ENCODE assay signal across 14 cellular contexts in the genomic region with DNA sequence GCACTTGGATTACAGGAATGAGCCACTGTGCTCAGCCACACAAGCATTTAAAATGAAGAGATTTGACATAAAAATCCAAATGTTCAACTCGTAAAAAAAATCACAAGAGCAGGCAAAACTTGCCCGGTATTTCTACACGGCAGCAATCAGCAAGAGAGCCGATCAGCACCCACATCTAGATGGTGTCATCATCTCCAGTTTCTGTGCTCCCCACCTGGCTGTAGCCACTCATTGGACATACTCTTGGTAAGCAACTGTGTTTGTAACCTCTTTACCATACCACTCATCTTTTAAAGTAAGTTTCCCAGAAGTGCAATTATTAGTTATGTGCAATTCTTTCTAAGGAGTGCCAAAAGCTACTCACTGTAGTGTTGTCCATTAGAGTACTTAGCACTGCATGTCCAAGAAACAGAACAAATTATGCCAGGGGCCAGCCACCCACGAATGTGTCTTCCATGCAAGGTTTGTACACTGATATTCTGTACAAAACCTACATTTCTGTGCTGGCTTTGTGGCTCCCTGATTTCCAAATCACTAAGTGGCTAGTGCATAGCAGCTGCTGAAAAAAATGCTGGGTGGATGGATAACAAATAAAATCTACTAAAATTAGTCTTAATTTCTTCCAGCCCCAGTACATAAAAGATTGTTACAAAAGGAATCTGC.
DNase-seq lines count a peak whose midpoint lies in the region; ATAC-seq and TF ChIP-seq lines count a peak whose summit lies in the region.
"Had no signal": no experiment of that assay in that cellular context is flagged by ENCODE, and none has a peak within 500 bp of the region (broad histone marks: within the 10 kb centered on the region; RNA-seq: fewer than 3 reads in every experiment).

No MANE protein-coding gene starts in this region.

- H3K9me2 ChIP-seq in DOHH2 (replicated peaks; ENCODE audit: control insufficient read depth, low read length) = no peaks in the 10 kb centered on the region

- H4K20me1 ChIP-seq in DOHH2 (ENCODE audit: control insufficient read depth, insufficient read depth, low read depth, low read length) = no peaks in the 10 kb centered on the region

- H3K36me3 ChIP-seq in DOHH2 (ENCODE audit: control insufficient read depth, low read length) = no peaks in the 10 kb centered on the region
- no peaks in the 10 kb centered on the region for H3K36me3 ChIP-seq in mucosa of descending colon (ENCODE audit: low read depth)
- no peaks in the 10 kb centered on the region for H3K36me3 ChIP-seq in effector memory CD4-positive, alpha-beta T cell (ENCODE audit: control insufficient read depth, insufficient read depth, low read length)
- H3K36me3 ChIP-seq: BLaER1 had no signal

- intact Hi-C loops in natural killer cell (cut with micrococcal nuclease) (no loop called here), mucosa of descending colon (cut with DNase I, micrococcal nuclease) (no loop called here)

- H3K9me3 Mint-ChIP-seq in brain = peaks cover 16 to 24% (median 20%) of the 10 kb centered on the region in 5 experiments
- peaks cover 0 to 4% of the 10 kb centered on the region in 2 donors for H3K9me3 Mint-ChIP-seq in natural killer cell

- H3K36me3 Mint-ChIP-seq in brain (peaks cover 59% of the 10 kb centered on the region), natural killer cell (no peaks in the 10 kb centered on the region)

- H3K27me3 ChIP-seq in DOHH2 (ENCODE audit: control insufficient read depth, low read length) = no peaks in the 10 kb centered on the region
- no peaks in the 10 kb centered on the region for H3K27me3 ChIP-seq in effector memory CD4-positive, alpha-beta T cell (replicated peaks; ENCODE audit: control insufficient read depth, insufficient read depth, low read length, poor library complexity, severe bottlenecking)
- H3K27me3 ChIP-seq: BLaER1 had no signal

- peak overlapping the region; percentile 69 for H3K4me2 ChIP-seq in DOHH2 (ENCODE audit: low read length)

- H3K27me3 Mint-ChIP-seq in brain (no peaks in the 10 kb centered on the region), natural killer cell (ENCODE audit: low read depth in 2 of 2) (no peaks in the 10 kb centered on the region)
- H3K27me3 Mint-ChIP-seq: activated CD8-positive, alpha-beta memory T cell treated with anti-CD3 and anti-CD28 coated beads, Interleukin-2, amount 10 ng/mL, durations not matched to agents 7 days and 5 days had no signal

- H3K27ac Mint-ChIP-seq in brain (peak overlapping the region in 4 of 5 experiments; percentile 19 to 77 (median 69)), natural killer cell (peak overlapping the region; percentile 78 to 81)
- H3K27ac Mint-ChIP-seq: activated CD8-positive, alpha-beta memory T cell treated with anti-CD3 and anti-CD28 coated beads, Interleukin-2, amount 10 ng/mL, durations not matched to agents 7 days and 5 days had no signal

- peaks cover 37% of the 10 kb centered on the region for H3K4me1 Mint-ChIP-seq in brain
- H3K4me1 Mint-ChIP-seq in natural killer cell = peaks cover 73% of the 10 kb centered on the region in 2 donors

- peaks cover 45% of the 10 kb centered on the region for H3K79me2 ChIP-seq in DOHH2 (ENCODE audit: control insufficient read depth, low read length)

- H3K4me3 Mint-ChIP-seq in brain = no peak overlapping the region
- H3K4me3 Mint-ChIP-seq in natural killer cell = peak overlapping the region; percentile 68
- H3K4me3 Mint-ChIP-seq: activated CD8-positive, alpha-beta memory T cell treated with anti-CD3 and anti-CD28 coated beads, Interleukin-2, amount 10 ng/mL, durations not matched to agents 7 days and 5 days had no signal

- H3K4me3 ChIP-seq in DOHH2 (ENCODE audit: low read length) = peak overlapping the region; percentile 37
- peak overlapping the region; percentile 7; the same call in 1 of the 2 replicates for H3K4me3 ChIP-seq in Jurkat, Clone E6-1 (ENCODE audit: low read length)
- H3K4me3 ChIP-seq in mucosa of descending colon = no peak overlapping the region
- H3K4me3 ChIP-seq in effector memory CD4-positive, alpha-beta T cell (ENCODE audit: insufficient read depth, low read depth, low read length, poor library complexity, severe bottlenecking) = no peak overlapping the region
- H3K4me3 ChIP-seq: BLaER1 had no signal

- ATAC-seq in natural killer cell (peak in 2 of 3 donors; percentile 45 to 46), mucosa of descending colon (no peak)
- ATAC-seq: activated CD8-positive, alpha-beta memory T cell treated with anti-CD3 and anti-CD28 coated beads, Interleukin-2, amount 10 ng/mL, durations not matched to agents 7 days and 5 days had no signal

- H3K9me3 ChIP-seq in DOHH2 (ENCODE audit: control insufficient read depth, insufficient read depth, low read length) (no peaks in the 10 kb centered on the region), mucosa of descending colon (peaks cover 6% of the 10 kb centered on the region)
- no peaks in the 10 kb centered on the region for H3K9me3 ChIP-seq in effector memory CD4-positive, alpha-beta T cell (ENCODE audit: control insufficient read depth, low read length)

- H3K4me1 ChIP-seq in DOHH2 (ENCODE audit: control insufficient read depth, low read length) (peaks cover 61% of the 10 kb centered on the region), mucosa of descending colon (ENCODE audit: low read depth) (peaks cover 15% of the 10 kb centered on the region)
- H3K4me1 ChIP-seq in effector memory CD4-positive, alpha-beta T cell (ENCODE audit: control insufficient read depth, insufficient read depth, low read length, poor library complexity, severe bottlenecking) = no peaks in the 10 kb centered on the region

- peaks cover 15% of the 10 kb centered on the region for H3F3A ChIP-seq in DOHH2 (ENCODE audit: control insufficient read depth, insufficient read depth)

- DNase-seq in Jurkat, Clone E6-1 (ENCODE audit: low read depth, low spot score) = no peak
- no peak for DNase-seq in natural killer cell
- DNase-seq in activated gamma-delta T cell (lab: John Stamatoyannopoulos, UW) = no peak
- DNase-seq in mucosa of descending colon = no peak
- DNase-seq in effector memory CD4-positive, alpha-beta T cell = no peak
- DNase-seq in activated CD8-positive, alpha-beta memory T cell treated with anti-CD3 and anti-CD28 coated beads for 24 hours = no peak
- DNase-seq: activated CD8-positive, alpha-beta memory T cell treated with anti-CD3 and anti-CD28 coated beads, Interleukin-2, amount 10 ng/mL, durations not matched to agents 7 days and 5 days; amniotic stem cell; GOT3; stimulated activated CD4-positive, alpha-beta T cell treated with anti-CD3 and anti-CD28 coated beads, Interleukin-2, amount 100 ng/mL, for 48 hours; stimulated activated naive CD4-positive, alpha-beta T cell treated with Interleukin-2 at 50 U/mL for 16 hours had no signal

- peak overlapping the region; percentile 73 for H3K27ac ChIP-seq in DOHH2 (ENCODE audit: low read depth, low read length)
- H3K27ac ChIP-seq in effector memory CD4-positive, alpha-beta T cell (ENCODE audit: insufficient read depth, low read length, poor library complexity, severe bottlenecking) = no peak overlapping the region
- H3K27ac ChIP-seq: BLaER1 had no signal

- no peak for TF ChIP-seq CTCF in DOHH2 (IDR thresholded peaks at IDR 0.05; ENCODE audit: low read depth, low read length, poor library complexity, severe bottlenecking)
- no peak for TF ChIP-seq CTCF in brain (conservative IDR thresholded peaks at IDR 0.05)
- TF ChIP-seq CTCF in natural killer cell (IDR thresholded peaks at IDR 0.05) = no peak
- TF ChIP-seq CTCF in mucosa of descending colon (IDR thresholded peaks at IDR 0.05) = no peak

Comparison
In these comparisons a context has a peak if more than half of its experiments do, and no peak if none do; other contexts are left out.
1. H3K4me3 ChIP-seq: peak in DOHH2 (single experiment) and Jurkat, Clone E6-1 (single experiment); none in mucosa of descending colon (single experiment) and effector memory CD4-positive, alpha-beta T cell (single experiment).